Comparison of ENCODE assay signal across 22 cellular contexts in the genomic region with DNA sequence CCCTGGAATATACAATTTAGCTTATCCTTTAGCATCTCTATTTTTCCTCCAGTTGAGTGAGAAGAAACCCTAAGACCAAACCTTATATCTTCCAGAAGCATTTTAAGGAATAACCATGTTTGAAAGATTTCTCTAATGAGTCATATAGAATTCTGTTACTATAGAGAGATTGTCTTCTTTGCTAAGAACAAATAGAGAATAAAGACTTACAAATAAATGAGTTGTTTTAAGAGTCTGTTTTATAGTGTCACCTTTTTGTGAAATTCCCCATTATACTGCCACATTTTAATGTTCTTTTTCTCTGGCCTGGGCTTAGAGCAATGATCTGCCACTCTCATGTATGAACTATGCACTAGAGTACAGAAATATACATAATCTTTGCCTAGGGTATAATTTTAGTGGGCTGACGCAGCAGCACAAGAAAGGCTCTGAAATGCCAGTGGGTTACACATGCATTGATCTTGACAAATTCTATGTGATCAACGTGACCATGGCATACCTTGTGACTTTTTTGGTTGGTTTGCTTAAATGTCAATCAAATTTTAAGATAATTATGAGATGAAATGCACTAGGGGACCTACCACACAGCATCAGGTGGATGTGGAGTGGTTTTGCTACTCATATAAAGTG.
"Had no signal": no experiment of that assay in that cellular context is flagged by ENCODE, and none has a peak within 500 bp of the region (broad histone marks: within the 10 kb centered on the region; RNA-seq: fewer than 3 reads in every experiment).

No MANE protein-coding gene starts in this region.

- H3K9me3 Mint-ChIP-seq: activated naive CD4-positive, alpha-beta T cell treated with anti-CD3 and anti-CD28 coated beads for 36 hours; activated T-cell treated with anti-CD3 and anti-CD28 coated beads, Interleukin-2, amount 50 U/mL, for 4 hours; nephron had no signal

- H3K4me1 ChIP-seq: pancreas had no signal

- H3K27ac ChIP-seq: heart right ventricle, neutrophil, pancreas, upper lobe of right lung had no signal

- DNase-seq: activated CD4-positive, alpha-beta T cell treated with anti-CD3 and anti-CD28 coated beads for 48 hours; activated CD4-positive, CD25-positive, alpha-beta regulatory T cell; activated CD8-positive, alpha-beta memory T cell treated with anti-CD3 and anti-CD28 coated beads, Interleukin-2, amount 50 U/mL, for 4 hours; activated CD8-positive, alpha-beta T cell treated with anti-CD3 and anti-CD28 coated beads, Interleukin-2, amount 10 ng/mL, durations not matched to agents 7 days and 5 days; activated effector memory CD4-positive, alpha-beta T cell treated with Interleukin-2 at 50 U/mL for 16 hours; activated naive CD4-positive, alpha-beta T cell treated with anti-CD3 and anti-CD28 coated beads for 36 hours; activated T-cell treated with anti-CD3 and anti-CD28 coated beads, Interleukin-2, amount 50 U/mL, for 4 hours; amygdala; cortex of kidney; effector CD8-positive, alpha-beta T cell; erythroblast; foreskin fibroblast; heart right ventricle; islet precursor cell; left cardiac atrium; pancreas; right cardiac atrium; stimulated activated CD4-positive, alpha-beta T cell treated with anti-CD3 and anti-CD28 coated beads, Interleukin-4, amount 100 ng/mL, for 24 hours; stimulated activated naive CD8-positive, alpha-beta T cell treated with anti-CD3 and anti-CD28 coated beads, Interleukin-15, Interleukin-2, amounts not matched to agents 100 U/mL and 50 U/mL, for 24 hours; upper lobe of right lung had no signal

- H3K4me3 ChIP-seq: heart right ventricle, pancreas, upper lobe of right lung had no signal

- H3K27ac Mint-ChIP-seq: activated naive CD4-positive, alpha-beta T cell treated with anti-CD3 and anti-CD28 coated beads for 36 hours; nephron had no signal

- ATAC-seq: activated CD8-positive, alpha-beta T cell treated with anti-CD3 and anti-CD28 coated beads, Interleukin-2, amount 10 ng/mL, durations not matched to agents 7 days and 5 days; activated T-cell treated with anti-CD3 and anti-CD28 coated beads, Interleukin-2, amount 50 U/mL, for 4 hours; heart right ventricle; left cardiac atrium; pancreas; right cardiac atrium; stimulated activated naive CD8-positive, alpha-beta T cell treated with anti-CD3 and anti-CD28 coated beads, Interleukin-15, Interleukin-2, amounts not matched to agents 100 U/mL and 50 U/mL, for 24 hours; upper lobe of right lung had no signal

- H3K27me3 ChIP-seq: heart right ventricle, neutrophil, pancreas, upper lobe of right lung had no signal

- H3K9me3 ChIP-seq: heart right ventricle, neutrophil, pancreas, upper lobe of right lung had no signal

- H3K4me1 Mint-ChIP-seq: nephron had no signal

- H3K4me3 Mint-ChIP-seq: activated CD8-positive, alpha-beta T cell treated with anti-CD3 and anti-CD28 coated beads, Interleukin-2, amount 10 ng/mL, durations not matched to agents 7 days and 5 days; activated naive CD4-positive, alpha-beta T cell treated with anti-CD3 and anti-CD28 coated beads for 36 hours; activated T-cell treated with anti-CD3 and anti-CD28 coated beads, Interleukin-2, amount 50 U/mL, for 4 hours; nephron had no signal

- H3K36me3 ChIP-seq: heart right ventricle, neutrophil, pancreas, upper lobe of right lung had no signal
